24 cellular contexts compared by ENCODE assay signal in the genomic region with DNA sequence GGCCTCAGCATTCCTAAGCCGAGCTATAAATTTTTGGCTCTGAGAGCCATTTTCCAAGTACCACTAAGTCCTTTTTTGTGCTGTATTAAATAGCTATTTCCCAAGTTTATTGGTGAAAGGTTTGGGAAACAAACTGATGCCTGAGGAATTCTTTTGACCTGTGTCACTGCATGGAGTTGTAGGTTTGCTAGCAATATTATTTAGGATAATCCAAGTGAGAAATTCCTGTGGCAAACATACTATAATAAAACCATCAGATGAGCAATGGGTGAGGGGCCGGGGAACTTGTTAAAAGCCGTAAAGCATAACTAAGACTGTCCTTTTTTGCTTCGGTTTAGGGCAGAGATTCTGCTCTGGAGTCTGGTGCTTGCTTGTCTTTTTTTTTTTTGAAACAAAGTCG. TPM values are rescaled to one million over a fixed set of nuclear protein-coding genes. Genes with fewer than 3 reads are reported as not detected.
DNase-seq lines count a peak whose midpoint lies in the region; TF ChIP-seq lines count a peak whose summit lies in the region.
"Had no signal": no experiment of that assay in that cellular context is flagged by ENCODE, and none has a peak within 500 bp of the region (broad histone marks: within the 10 kb centered on the region; RNA-seq: fewer than 3 reads in every experiment).

No MANE protein-coding gene starts in this region.

- TF ChIP-seq CTCF in hepatocyte (IDR thresholded peaks at IDR 0.05; ENCODE audit: poor library complexity) (no peak), Caco-2 (IDR thresholded peaks at IDR 0.05; ENCODE audit: insufficient read depth in 1 of 2, low read depth in 1 of 2, low read length in 1 of 2, severe bottlenecking in 1 of 2, unreplicated experiment in 1 of 2) (no peak)

- H3K4me3 ChIP-seq in SJSA1 (no peak overlapping the region), hepatocyte (no peak overlapping the region), skeletal muscle satellite cell (ENCODE audit: low read length) (no peak overlapping the region), Caco-2 (ENCODE audit: low read depth, low read length) (no peak overlapping the region)
- H3K4me3 ChIP-seq: PC-9, psoas muscle, thyroid gland had no signal

- no peaks in the 10 kb centered on the region for H3K27me3 Mint-ChIP-seq in Caco-2 (ENCODE audit: insufficient read depth, unreplicated experiment)
- H3K27me3 Mint-ChIP-seq: central memory CD8-positive, alpha-beta T cell; stimulated activated naive B cell treated with anti-CD40 and anti-IgM and Interleukin-4, amounts not matched to agents 10 μg/mL and 1 μg/mL and 100 μg/mL, for 72 hours had no signal

- no peak overlapping the region for H3K4me3 Mint-ChIP-seq in Caco-2 (ENCODE audit: unreplicated experiment)
- H3K4me3 Mint-ChIP-seq: activated CD4-positive, alpha-beta T cell treated with anti-CD3 and anti-CD28 coated beads for 36 hours; central memory CD8-positive, alpha-beta T cell; stimulated activated naive B cell treated with anti-CD40 and anti-IgM and Interleukin-4, amounts not matched to agents 10 μg/mL and 1 μg/mL and 100 μg/mL, for 72 hours had no signal

- no TSS peak for BruUV-seq in Caco-2 (replicated peaks; lab: Mats Ljungman, UMichigan)

- H3K79me2 ChIP-seq in hepatocyte, result peaks cover 75% of the 10 kb centered on the region

- DNase-seq in Caki2 (ENCODE audit: low read depth), result peak; percentile 64
- DNase-seq in SJSA1 (ENCODE audit: low read depth in 1 of 2, low spot score in 2 of 2), result peak; percentile 70 to 82
- no peak for DNase-seq in hepatocyte (ENCODE audit: low spot score)
- DNase-seq in Caco-2, result no peak
- DNase-seq in NAMALWA (ENCODE audit: low spot score), result no peak
- DNase-seq in caudate nucleus (lab: John Stamatoyannopoulos, UW), result no peak
- no peak for DNase-seq in NCI-H187 treated with DMSO at 0.1 percent for 48 hours (lab: John Stamatoyannopoulos, UW)
- DNase-seq: activated CD4-positive, alpha-beta T cell treated with anti-CD3 and anti-CD28 coated beads for 36 hours; activated effector memory CD4-positive, alpha-beta T cell treated with Interleukin-2 at 50 U/mL for 16 hours; COR-L47; effector memory CD4-positive, alpha-beta T cell; hippocampal formation; NCI-H1105; NCI-H2171; NCI-H748 treated with DMSO at 0.1 percent for 48 hours; PC-9; psoas muscle; SK-N-SH; stimulated activated naive B cell treated with anti-CD40 and anti-IgM and Interleukin-4, amounts not matched to agents 10 μg/mL and 1 μg/mL and 100 μg/mL, for 72 hours; T1000; thyroid gland had no signal

- peaks cover 10% of the 10 kb centered on the region for H3K9me3 Mint-ChIP-seq in Caco-2 (ENCODE audit: unreplicated experiment)
- H3K9me3 Mint-ChIP-seq: stimulated activated naive B cell treated with anti-CD40 and anti-IgM and Interleukin-4, amounts not matched to agents 10 μg/mL and 1 μg/mL and 100 μg/mL, for 72 hours had no signal

- H3K36me3 ChIP-seq in SJSA1 (no peaks in the 10 kb centered on the region), hepatocyte (replicated peaks; ENCODE audit: insufficient read depth, low read depth) (no peaks in the 10 kb centered on the region), skeletal muscle satellite cell (ENCODE audit: insufficient read depth, low read length) (no peaks in the 10 kb centered on the region), Caco-2 (ENCODE audit: control insufficient read depth, insufficient read depth, low read length) (no peaks in the 10 kb centered on the region)
- H3K36me3 ChIP-seq: thyroid gland had no signal

- 41% methylated on average over 5 of the region's 5 CpGs for WGBS in hepatocyte (ENCODE audit: low lambda C conversion rate, missing lambda C conversion rate)

- CTCF ChIA-PET in Caco-2 (lab: Charles Lee), result no interaction called here

- H3K4me1 ChIP-seq in SJSA1 (replicated peaks), result peaks cover 15% of the 10 kb centered on the region
- H3K4me1 ChIP-seq in hepatocyte (ENCODE audit: insufficient read depth), result peaks cover 23% of the 10 kb centered on the region
- H3K4me1 ChIP-seq in skeletal muscle satellite cell (ENCODE audit: control insufficient read depth, insufficient read depth, low read length), result peaks cover 4% of the 10 kb centered on the region
- H3K4me1 ChIP-seq in Caco-2, result peaks cover 31% of the 10 kb centered on the region
- H3K4me1 ChIP-seq: psoas muscle had no signal

- in situ Hi-C loops in Caki2 (cut with HindIII; ENCODE audit: low pct_unique_long_range_greater_than_20kb, low sequenced_read_pairs), result no loop called here

- H3K4me2 ChIP-seq in hepatocyte (peak overlapping the region; percentile 64), skeletal muscle satellite cell (ENCODE audit: low read length) (peak overlapping the region; percentile 31)
- H3K4me2 ChIP-seq: KMS-11, PC-9, SK-N-SH had no signal

- POLR2A ChIA-PET in Caco-2 (lab: Charles Lee), result no interaction called here

- H3K4me1 Mint-ChIP-seq in Caco-2 (ENCODE audit: low read depth, unreplicated experiment), result peaks cover 13% of the 10 kb centered on the region
- H3K4me1 Mint-ChIP-seq: activated CD4-positive, alpha-beta T cell treated with anti-CD3 and anti-CD28 coated beads for 36 hours; central memory CD8-positive, alpha-beta T cell; stimulated activated naive B cell treated with anti-CD40 and anti-IgM and Interleukin-4, amounts not matched to agents 10 μg/mL and 1 μg/mL and 100 μg/mL, for 72 hours had no signal

- H3K9ac ChIP-seq in skeletal muscle satellite cell (ENCODE audit: low read depth, low read length), result no peak overlapping the region
- H3K9ac ChIP-seq: KMS-11, SK-N-SH had no signal

- peaks cover 40% of the 10 kb centered on the region for H3K36me3 Mint-ChIP-seq in Caco-2 (ENCODE audit: insufficient read depth, unreplicated experiment)
- H3K36me3 Mint-ChIP-seq: stimulated activated naive B cell treated with anti-CD40 and anti-IgM and Interleukin-4, amounts not matched to agents 10 μg/mL and 1 μg/mL and 100 μg/mL, for 72 hours had no signal

- H3K9me3 ChIP-seq in SJSA1 (replicated peaks) (no peaks in the 10 kb centered on the region), hepatocyte (ENCODE audit: low read depth) (no peaks in the 10 kb centered on the region), skeletal muscle satellite cell (replicated peaks; ENCODE audit: low read length) (no peaks in the 10 kb centered on the region), Caco-2 (no peaks in the 10 kb centered on the region)
- H3K9me3 ChIP-seq: psoas muscle, SK-N-SH, thyroid gland had no signal

- no peak overlapping the region for H3K27ac Mint-ChIP-seq in Caco-2 (ENCODE audit: unreplicated experiment)
- H3K27ac Mint-ChIP-seq: activated CD4-positive, alpha-beta T cell treated with anti-CD3 and anti-CD28 coated beads for 36 hours; stimulated activated naive B cell treated with anti-CD40 and anti-IgM and Interleukin-4, amounts not matched to agents 10 μg/mL and 1 μg/mL and 100 μg/mL, for 72 hours had no signal

- H3K27ac ChIP-seq in SJSA1 (peak overlapping the region; percentile 46), hepatocyte (peak overlapping the region; percentile 68), caudate nucleus (ENCODE audit: low read depth, low read length) (no peak overlapping the region)
- H3K27ac ChIP-seq: KMS-11, PC-9, psoas muscle had no signal

- H3K9me2 ChIP-seq in hepatocyte (replicated peaks; ENCODE audit: insufficient read depth), result no peaks in the 10 kb centered on the region
- H3K9me2 ChIP-seq: SK-N-SH had no signal

- H2AFZ ChIP-seq in hepatocyte, result no peak overlapping the region
- H2AFZ ChIP-seq: PC-9 had no signal

- no peaks in the 10 kb centered on the region for H3K27me3 ChIP-seq in SJSA1 (replicated peaks)
- no peaks in the 10 kb centered on the region for H3K27me3 ChIP-seq in hepatocyte
- H3K27me3 ChIP-seq in skeletal muscle satellite cell (ENCODE audit: control insufficient read depth, insufficient read depth, low read length), result peaks cover 5% of the 10 kb centered on the region
- no peaks in the 10 kb centered on the region for H3K27me3 ChIP-seq in Caco-2 (replicated peaks; ENCODE audit: control insufficient read depth, insufficient read depth, low read length)
- H3K27me3 ChIP-seq: thyroid gland had no signal

- intact Hi-C loops in Caco-2 (cut with micrococcal nuclease; ENCODE audit: unreplicated experiment), result no loop called here

- no peaks in the 10 kb centered on the region for H4K20me1 ChIP-seq in hepatocyte (ENCODE audit: insufficient read depth, poor library complexity, severe bottlenecking)

RNA-seq across cellular contexts. Expression of gene ARHGAP28, which starts 28.4 kb away (rescaled TPM):
- total RNA-seq in Caki2 (2014; rRNA removed; shearing (Covaris generic); ENCODE audit: low replicate concordance), result 0.27 and 0.46 TPM in 2 replicates
- 0.41 and 1.9 TPM in 2 replicates for total RNA-seq in SJSA1 (2014; rRNA removed; shearing (Covaris generic))
- total RNA-seq in hepatocyte, result 60.7 and 71.3 TPM in 2 replicates
- polyA plus RNA-seq in hepatocyte, result 20.7 and 23.5 TPM in 2 replicates
- 1.5 and 2.6 TPM in 2 replicates for total RNA-seq in skeletal muscle satellite cell (2012; rRNA removed)
- 92.2 and 118 TPM in 2 replicates for total RNA-seq in Caco-2 (2022)
- total RNA-seq: activated CD4-positive, alpha-beta T cell treated with anti-CD3 and anti-CD28 coated beads for 36 hours; PC-9 had no signal

Comparison
In these comparisons a context has a peak if more than half of its experiments do, and no peak if none do; other contexts are left out.
1. DNase-seq: peak in Caki2 (single experiment) and SJSA1 (2 of 2); none in hepatocyte (single experiment), Caco-2 (0 of 2), NAMALWA (single experiment), caudate nucleus (0 of 61) and NCI-H187 treated with DMSO at 0.1 percent for 48 hours (single experiment).
2. RNA of gene ARHGAP28, which starts 28.4 kb away (total RNA-seq): 92.2 to 118 TPM in Caco-2 and 60.7 to 71.3 TPM in hepatocyte; 0.41 to 1.9 TPM in SJSA1 and 0.27 to 0.46 TPM in Caki2; every median in the first group is over 10 times any median in the second.